Comparison of ENCODE assay signal across 16 cellular contexts in the genomic region with DNA sequence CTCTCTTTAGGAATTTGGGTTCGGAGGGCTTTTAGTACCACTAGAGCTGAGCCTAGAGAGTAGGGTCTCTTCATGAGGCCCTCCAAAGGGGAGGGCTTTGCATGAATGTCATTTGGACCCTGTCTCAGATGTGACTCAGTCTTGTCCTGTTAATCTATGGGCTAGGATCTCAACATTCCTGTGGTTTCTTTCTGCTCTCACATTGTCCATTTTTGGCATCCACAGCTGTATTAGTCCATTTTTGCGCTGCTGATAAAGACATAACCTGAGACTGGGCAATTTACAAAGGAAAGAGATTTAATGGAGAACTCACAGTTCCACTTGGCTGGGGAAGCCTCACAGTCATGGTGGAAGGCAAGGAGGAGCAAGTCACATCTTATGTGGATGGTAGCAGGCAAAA.
DNase-seq lines count a peak whose midpoint lies in the region; ATAC-seq and TF ChIP-seq lines count a peak whose summit lies in the region.
"Had no signal": no experiment of that assay in that cellular context is flagged by ENCODE, and none has a peak within 500 bp of the region (broad histone marks: within the 10 kb centered on the region; RNA-seq: fewer than 3 reads in every experiment).

No MANE protein-coding gene starts in this region.

- H3K27ac ChIP-seq in RWPE2 (ENCODE audit: poor library complexity, severe bottlenecking), result no peak overlapping the region
- peak overlapping the region; percentile 47 for H3K27ac ChIP-seq in epithelial cell of prostate
- H3K27ac ChIP-seq: Peyer's patch had no signal

- no peaks in the 10 kb centered on the region for H3K9me3 Mint-ChIP-seq in activated CD4-positive, alpha-beta T cell treated with anti-CD3 and anti-CD28 coated beads, Interleukin-2, amount 10 ng/mL, durations not matched to agents 7 days and 5 days

- no peaks in the 10 kb centered on the region for H3K36me3 Mint-ChIP-seq in activated CD4-positive, alpha-beta T cell treated with anti-CD3 and anti-CD28 coated beads, Interleukin-2, amount 10 ng/mL, durations not matched to agents 7 days and 5 days (ENCODE audit: low read depth)
- H3K36me3 Mint-ChIP-seq: CD4-positive, CD25-positive, alpha-beta regulatory T cell had no signal

- DNase-seq in HT1080 (ENCODE audit: low read depth), result peak; percentile 60
- DNase-seq in RWPE2 (ENCODE audit: low spot score), result no peak
- DNase-seq in epithelial cell of prostate (ENCODE audit: low read depth, low spot score), result no peak
- DNase-seq in NCI-H510A treated with DMSO at 0.1 percent for 48 hours (lab: John Stamatoyannopoulos, UW), result no peak
- no peak for DNase-seq in left lobe of liver (ENCODE audit: low spot score)
- DNase-seq in activated CD4-positive, alpha-beta T cell treated with anti-CD3 and anti-CD28 coated beads, Interleukin-2, amount 10 ng/mL, durations not matched to agents 7 days and 5 days, result no peak
- DNase-seq: CD4-positive, CD25-positive, alpha-beta regulatory T cell; DMS53; NCI-H1436 treated with DMSO at 0.1 percent for 48 hours; NCI-H2029 treated with DMSO at 0.1 percent for 48 hours; NCI-H2171 treated with DMSO at 0.1 percent for 48 hours; NCI-H510A; Peyer's patch; SHP77 treated with DMSO at 0.1 percent for 48 hours had no signal

- no peaks in the 10 kb centered on the region for H3K9me3 ChIP-seq in RWPE2 (ENCODE audit: severe bottlenecking)
- H3K9me3 ChIP-seq: Peyer's patch had no signal

- ATAC-seq in RWPE2 (ENCODE audit: low read depth) (peak; percentile 68), HG02973 (IDR thresholded peaks at IDR 0.05; ENCODE audit: unreplicated experiment) (no peak), left lobe of liver (no peak)
- ATAC-seq: HCT116 had no signal

- H3K4me1 Mint-ChIP-seq in activated CD4-positive, alpha-beta T cell treated with anti-CD3 and anti-CD28 coated beads, Interleukin-2, amount 10 ng/mL, durations not matched to agents 7 days and 5 days, result no peaks in the 10 kb centered on the region
- H3K4me1 Mint-ChIP-seq: CD4-positive, CD25-positive, alpha-beta regulatory T cell had no signal

- CTCF ChIA-PET in activated CD4-positive, alpha-beta T cell treated with anti-CD3 and anti-CD28 coated beads, Interleukin-2, amount 10 ng/mL, durations not matched to agents 7 days and 5 days (lab: Charles Lee), result interaction anchor here (0.6 to 0.7 kb wide), 2 partner anchors 17 to 530 kb away, joined by 3 to 4 read pairs; no protein-coding TSS in a partner anchor

- POLR2A ChIA-PET in activated CD4-positive, alpha-beta T cell treated with anti-CD3 and anti-CD28 coated beads, Interleukin-2, amount 10 ng/mL, durations not matched to agents 7 days and 5 days (lab: Charles Lee), result interaction anchor here (0.7 kb wide), 1 partner anchor 197 kb away, joined by 4 read pairs; no protein-coding TSS in a partner anchor

- peaks cover 6% of the 10 kb centered on the region for H3K4me1 ChIP-seq in RWPE2 (ENCODE audit: insufficient read depth, poor library complexity, severe bottlenecking)
- H3K4me1 ChIP-seq: Peyer's patch had no signal

- H3K27me3 Mint-ChIP-seq in activated CD4-positive, alpha-beta T cell treated with anti-CD3 and anti-CD28 coated beads, Interleukin-2, amount 10 ng/mL, durations not matched to agents 7 days and 5 days, result peaks cover 9% of the 10 kb centered on the region

- no peak overlapping the region for H3K4me3 Mint-ChIP-seq in activated CD4-positive, alpha-beta T cell treated with anti-CD3 and anti-CD28 coated beads, Interleukin-2, amount 10 ng/mL, durations not matched to agents 7 days and 5 days
- H3K4me3 Mint-ChIP-seq: CD4-positive, CD25-positive, alpha-beta regulatory T cell had no signal

- no peaks in the 10 kb centered on the region for H3K27me3 ChIP-seq in RWPE2 (ENCODE audit: insufficient read depth, poor library complexity, severe bottlenecking)
- H3K27me3 ChIP-seq: Peyer's patch had no signal

- H3K27ac Mint-ChIP-seq in activated CD4-positive, alpha-beta T cell treated with anti-CD3 and anti-CD28 coated beads, Interleukin-2, amount 10 ng/mL, durations not matched to agents 7 days and 5 days, result no peak overlapping the region
- H3K27ac Mint-ChIP-seq: CD4-positive, CD25-positive, alpha-beta regulatory T cell had no signal

- TF ChIP-seq CTCF in RWPE2 (IDR thresholded peaks at IDR 0.05; ENCODE audit: poor library complexity, severe bottlenecking), result no peak

- H3K4me3 ChIP-seq in RWPE2 (ENCODE audit: severe bottlenecking), result no peak overlapping the region
- H3K4me3 ChIP-seq: Peyer's patch had no signal

- H3K36me3 ChIP-seq in RWPE2 (ENCODE audit: low read depth), result no peaks in the 10 kb centered on the region
- H3K36me3 ChIP-seq: Peyer's patch had no signal
